Comparison of ENCODE assay signal across 16 cellular contexts in genomic region chr22:32693102-32693501, GRCh38.
DNase-seq lines count a peak whose midpoint lies in the region; ATAC-seq lines count a peak whose summit lies in the region.
"Had no signal": no experiment of that assay in that cellular context is flagged by ENCODE, and none has a peak within 500 bp of the region (broad histone marks: within the 10 kb centered on the region; RNA-seq: fewer than 3 reads in every experiment).

No MANE protein-coding gene starts in this region.

- DNase-seq in NCI-H2171 treated with DMSO at 0.1 percent for 48 hours (lab: John Stamatoyannopoulos, UW) (peak; percentile 37), NCI-H2171 (lab: John Stamatoyannopoulos, UW) (no peak), RPMI7951 (ENCODE audit: low read depth) (peak; percentile 45), kidney tubule cell (ENCODE audit: low spot score) (peak; percentile 7), NCI-H2196 (lab: John Stamatoyannopoulos, UW; ENCODE audit: unreplicated experiment) (no peak)
- DNase-seq: 8988T; CD8-positive, alpha-beta T cell; DND-41; NCI-H1417; NCI-H187 treated with DMSO at 0.1 percent for 48 hours; NCI-H446 treated with DMSO at 0.1 percent for 48 hours; NCI-H774; Right ventricle myocardium superior had no signal

- ATAC-seq in GM18873 (IDR thresholded peaks at IDR 0.05; ENCODE audit: low FRiP score, unreplicated experiment) (no peak), GM21528 (IDR thresholded peaks at IDR 0.05; ENCODE audit: low FRiP score, unreplicated experiment) (no peak), GM19324 (IDR thresholded peaks at IDR 0.05; ENCODE audit: low FRiP score, unreplicated experiment) (no peak)
- ATAC-seq: CD8-positive, alpha-beta T cell had no signal

Comparison
In these comparisons a context has a peak if more than half of its experiments do, and no peak if none do; other contexts are left out.
1. DNase-seq: peak in NCI-H2171 treated with DMSO at 0.1 percent for 48 hours (single experiment), RPMI7951 (single experiment) and kidney tubule cell (single experiment); none in NCI-H2171 (single experiment) and NCI-H2196 (single experiment).